ENCODE assay signal across 11 cellular contexts in genomic region chr2:223047260-223047761, GRCh38. TPM values are rescaled to one million over a fixed set of nuclear protein-coding genes. Genes with fewer than 3 reads are reported as not detected.
DNase-seq lines count a peak whose midpoint lies in the region; ATAC-seq and TF ChIP-seq lines count a peak whose summit lies in the region.
"Had no signal": no experiment of that assay in that cellular context is flagged by ENCODE, and none has a peak within 500 bp of the region (broad histone marks: within the 10 kb centered on the region; RNA-seq: fewer than 3 reads in every experiment).

No MANE protein-coding gene starts in this region.

- in situ Hi-C loops in astrocyte of the spinal cord (cut with HindIII; ENCODE audit: low sequenced_read_pairs) = no loop called here

- ATAC-seq in right cardiac atrium (peak; percentile 43 to 56), GM18867 (IDR thresholded peaks at IDR 0.05; ENCODE audit: unreplicated experiment) (no peak)

- WGBS in right cardiac atrium = 32% methylated on average over 4 of the region's 4 CpGs

- no peaks in the 10 kb centered on the region for H3K9me3 ChIP-seq in right cardiac atrium (ENCODE audit: control insufficient read depth, low read length)
- no peaks in the 10 kb centered on the region for H3K9me3 ChIP-seq in stomach smooth muscle (ENCODE audit: control insufficient read depth in 2 of 2, low read length in 2 of 2)

- TF ChIP-seq CTCF in astrocyte of the spinal cord (IDR thresholded peaks at IDR 0.05; ENCODE audit: low read depth, low read length) = no peak

- DNase-seq in HS-27A (ENCODE audit: low read depth) = peak; percentile 52
- peak; percentile 73 for DNase-seq in astrocyte of the spinal cord (ENCODE audit: low read depth, low spot score)
- DNase-seq in right cardiac atrium = no peak
- DNase-seq in NCI-H526 treated with DMSO at 0.1 percent for 48 hours (lab: John Stamatoyannopoulos, UW) = no peak
- DNase-seq in NCI-H2107 (lab: John Stamatoyannopoulos, UW) = no peak
- no peak for DNase-seq in head of caudate nucleus
- DNase-seq: posterior cingulate gyrus; stimulated activated CD8-positive, alpha-beta memory T cell treated with anti-CD3 and anti-CD28 coated beads, Interleukin-4, amount 100 ng/mL, for 48 hours; SW 1271 had no signal

- H3K27ac ChIP-seq in right cardiac atrium (ENCODE audit: low read length) (peak overlapping the region; percentile 53), stomach smooth muscle (ENCODE audit: low read length) (peak overlapping the region; percentile 64)

- H3K4me3 ChIP-seq in astrocyte of the spinal cord (ENCODE audit: low read depth, low read length) (no peak overlapping the region), right cardiac atrium (ENCODE audit: low read length) (no peak overlapping the region), stomach smooth muscle (ENCODE audit: low read length in 2 of 2) (peak overlapping the region in 1 of 2 donors; percentile 29)

- H3K4me1 ChIP-seq in right cardiac atrium (ENCODE audit: control insufficient read depth, insufficient read depth, low read length) (peaks cover 4% of the 10 kb centered on the region), stomach smooth muscle (ENCODE audit: control insufficient read depth, insufficient read depth, low read length) (peaks cover 29% of the 10 kb centered on the region)

- H3K27me3 ChIP-seq in right cardiac atrium (ENCODE audit: control insufficient read depth, insufficient read depth) (no peaks in the 10 kb centered on the region), stomach smooth muscle (ENCODE audit: control insufficient read depth in 1 of 2, insufficient read depth in 2 of 2, low read length in 2 of 2) (no peaks in the 10 kb centered on the region)

- peak overlapping the region; percentile 7 to 51 for H3K9ac ChIP-seq in stomach smooth muscle (ENCODE audit: low read length in 2 of 2)

- intact Hi-C loops in right cardiac atrium (cut with DNase I) = loop anchor here in 1 of 4 donors (10.0 kb wide), 1 partner anchor 53 kb away; no protein-coding TSS in a partner anchor
- intact Hi-C loops in head of caudate nucleus (cut with DNase I) = no loop called here

- H3K36me3 ChIP-seq in stomach smooth muscle (ENCODE audit: control insufficient read depth in 2 of 2, insufficient read depth in 2 of 2, low read length in 2 of 2) = no peaks in the 10 kb centered on the region

RNA-seq across cellular contexts. Expression of gene KCNE4, which starts 4.7 kb away (rescaled TPM):
- 1 to 10 TPM; 2.2 to 5.0 (median 3.4) TPM for total RNA-seq in right cardiac atrium
- 3.3 TPM for polyA plus RNA-seq in right cardiac atrium

Comparison
In these comparisons a context has a peak if more than half of its experiments do, and no peak if none do; other contexts are left out.
1. DNase-seq: peak in HS-27A (single experiment) and astrocyte of the spinal cord (single experiment); none in right cardiac atrium (0 of 3), NCI-H526 treated with DMSO at 0.1 percent for 48 hours (single experiment), NCI-H2107 (single experiment) and head of caudate nucleus (0 of 42).